Comparison of ENCODE assay signal across 8 cellular contexts in the genomic region with DNA sequence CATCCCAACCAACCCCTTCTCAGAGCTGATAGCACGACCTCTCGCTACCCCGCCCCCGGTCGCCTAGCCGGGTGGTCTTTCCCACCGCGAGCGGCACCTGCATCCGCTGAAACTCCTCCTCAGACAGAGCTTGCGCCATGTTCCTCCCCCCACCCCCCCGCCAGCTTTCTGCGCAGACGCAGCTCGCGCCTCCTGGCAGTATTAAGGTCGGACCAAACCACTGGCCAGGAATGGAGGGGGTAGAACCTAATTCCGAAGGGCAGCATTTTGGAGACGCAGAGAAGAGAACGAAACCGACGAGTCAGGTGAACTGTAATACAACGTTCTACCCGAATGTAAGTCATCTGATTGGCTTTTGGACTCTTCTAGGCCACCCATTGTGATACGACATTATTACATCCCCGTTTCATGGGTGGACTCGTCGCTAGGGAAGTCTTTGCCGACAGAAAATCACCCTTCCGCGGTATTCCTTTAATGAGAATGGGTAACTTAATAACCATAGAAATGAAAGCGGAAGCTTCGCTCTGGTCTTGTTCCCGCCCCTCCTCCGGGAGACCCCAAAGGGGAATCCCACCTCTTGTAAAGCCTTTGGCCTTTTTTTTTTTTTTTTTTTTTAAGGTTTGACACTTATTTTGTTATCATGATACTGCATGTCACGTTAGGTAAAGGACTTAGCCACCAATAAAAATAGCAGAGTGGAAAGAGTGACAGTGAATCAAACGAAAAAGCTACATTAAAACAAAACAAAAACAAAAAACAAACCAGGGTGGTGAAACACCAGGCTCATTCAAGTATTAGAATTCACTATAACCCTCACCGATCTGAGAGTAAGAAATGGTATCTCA. TPM values are rescaled to one million over a fixed set of nuclear protein-coding genes. Genes with fewer than 3 reads are reported as not detected.
DNase-seq lines count a peak whose midpoint lies in the region; ATAC-seq and TF ChIP-seq lines count a peak whose summit lies in the region.

A gene with protein sequence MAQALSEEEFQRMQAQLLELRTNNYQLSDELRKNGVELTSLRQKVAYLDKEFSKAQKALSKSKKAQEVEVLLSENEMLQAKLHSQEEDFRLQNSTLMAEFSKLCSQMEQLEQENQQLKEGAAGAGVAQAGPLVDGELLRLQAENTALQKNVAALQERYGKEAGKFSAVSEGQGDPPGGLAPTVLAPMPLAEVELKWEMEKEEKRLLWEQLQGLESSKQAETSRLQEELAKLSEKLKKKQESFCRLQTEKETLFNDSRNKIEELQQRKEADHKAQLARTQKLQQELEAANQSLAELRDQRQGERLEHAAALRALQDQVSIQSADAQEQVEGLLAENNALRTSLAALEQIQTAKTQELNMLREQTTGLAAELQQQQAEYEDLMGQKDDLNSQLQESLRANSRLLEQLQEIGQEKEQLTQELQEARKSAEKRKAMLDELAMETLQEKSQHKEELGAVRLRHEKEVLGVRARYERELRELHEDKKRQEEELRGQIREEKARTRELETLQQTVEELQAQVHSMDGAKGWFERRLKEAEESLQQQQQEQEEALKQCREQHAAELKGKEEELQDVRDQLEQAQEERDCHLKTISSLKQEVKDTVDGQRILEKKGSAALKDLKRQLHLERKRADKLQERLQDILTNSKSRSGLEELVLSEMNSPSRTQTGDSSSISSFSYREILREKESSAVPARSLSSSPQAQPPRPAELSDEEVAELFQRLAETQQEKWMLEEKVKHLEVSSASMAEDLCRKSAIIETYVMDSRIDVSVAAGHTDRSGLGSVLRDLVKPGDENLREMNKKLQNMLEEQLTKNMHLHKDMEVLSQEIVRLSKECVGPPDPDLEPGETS (minus strand): TSS at position 174 of the 845 bp plus-strand sequence. CDS start 35 bp downstream, at position 139.

- H3K4me1 ChIP-seq in right atrium auricular region = peaks cover 0 to 7% of the 10 kb centered on the region in 2 donors
- no peaks in the 10 kb centered on the region for H3K4me1 ChIP-seq in uterus

- TF ChIP-seq POLR2A in uterus (IDR thresholded peaks at IDR 0.05) = peak in 1 of 2 donors; percentile 64

- H3K36me3 ChIP-seq in right atrium auricular region (no peaks in the 10 kb centered on the region), uterus (no peaks in the 10 kb centered on the region)

- H3K27me3 ChIP-seq in right atrium auricular region = no peaks in the 10 kb centered on the region
- H3K27me3 ChIP-seq in uterus = no peaks in the 10 kb centered on the region

- in situ Hi-C loops in GM13976 (cut with MboI; ENCODE audit: low sequenced_read_pairs, unreplicated experiment) = no loop called here

- ATAC-seq in HG02852 (IDR thresholded peaks at IDR 0.05; ENCODE audit: unreplicated experiment) = peak; percentile 68

- intact Hi-C loops in uterus (cut with DNase I; ENCODE audit: low total_unique reads) = no loop called here

- no peaks in the 10 kb centered on the region for H3K9me3 ChIP-seq in right atrium auricular region
- no peaks in the 10 kb centered on the region for H3K9me3 ChIP-seq in uterus

- peak within 1 kb of the TSS; percentile 99 for H3K27ac ChIP-seq in angular gyrus (ENCODE audit: low read depth, low read length)
- H3K27ac ChIP-seq in right atrium auricular region = peak within 1 kb of the TSS; percentile 60 to 66
- H3K27ac ChIP-seq in uterus = peak within 1 kb of the TSS; percentile 72 to 77

- peak within 1 kb of the TSS; percentile 58 to 63 for H3K4me3 ChIP-seq in right atrium auricular region
- peak within 1 kb of the TSS; percentile 49 to 50 for H3K4me3 ChIP-seq in uterus

- TF ChIP-seq CTCF in GM13976 (IDR thresholded peaks at IDR 0.05; ENCODE audit: borderline replicate concordance, control extremely low read depth, extremely low read depth, insufficient read depth, missing control alignments) (no peak), right atrium auricular region (IDR thresholded peaks at IDR 0.05) (no peak), uterus (IDR thresholded peaks at IDR 0.05) (no peak)

- DNase-seq in GM13976 (ENCODE audit: low spot score) = peak; percentile 83
- peak; percentile 92 for DNase-seq in NCI-H1694 (lab: John Stamatoyannopoulos, UW)
- peak; percentile 46 to 95 (median 73) for DNase-seq in T-helper 2 cell
- DNase-seq in right atrium auricular region (ENCODE audit: low spot score) = peak; percentile 65
- DNase-seq in pulmonary artery endothelial cell (ENCODE audit: low read depth, low spot score) = peak; percentile 78
- peak; percentile 69 to 75 for DNase-seq in uterus

RNA-seq across cellular contexts. Expression of the gene that starts here (rescaled TPM):
- total RNA-seq in right atrium auricular region (10 to 100 TPM in 1 of 2 donors, 1 to 10 TPM in 1; 9.6 to 16.0 TPM), pulmonary artery endothelial cell (22.9 and 30.0 TPM in 2 replicates), uterus (10 to 100 TPM; 15.4 to 57.6 (median 22.0) TPM)

Comparison
In these comparisons a context has a peak if more than half of its experiments do, and no peak if none do; other contexts are left out.
1. Peak in every context shown above with its lines: DNase-seq, ATAC-seq, H3K4me3 ChIP-seq and H3K27ac ChIP-seq.